Comparison of ENCODE assay signal across 1 cellular context in the genomic region with DNA sequence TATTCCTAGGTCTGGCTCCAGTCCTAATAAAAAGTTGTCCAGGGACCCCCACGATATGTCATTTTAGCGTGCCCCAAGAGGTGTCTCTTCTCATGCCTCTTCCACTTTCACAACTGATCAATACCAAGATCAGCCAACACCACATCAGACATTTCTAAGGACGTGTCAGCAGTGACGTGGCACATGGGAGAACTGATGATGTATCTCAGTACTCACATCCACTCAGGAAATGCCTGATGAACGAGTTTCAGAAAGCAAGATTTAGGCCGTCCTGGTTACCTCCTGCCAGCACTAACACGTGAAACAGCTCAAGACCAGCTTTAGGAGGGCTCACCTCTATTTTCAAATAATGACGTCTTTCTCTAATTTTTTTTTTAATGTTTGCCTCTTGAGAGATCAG.
TF ChIP-seq lines count a peak whose summit lies in the region.

No MANE protein-coding gene starts in this region.

TF ChIP-seq in GM12878, 131 proteins besides CTCF, POLR2A, EP300 and RAD21 (continued from another document and continues in another):
- TF ChIP-seq, protein P1, sequence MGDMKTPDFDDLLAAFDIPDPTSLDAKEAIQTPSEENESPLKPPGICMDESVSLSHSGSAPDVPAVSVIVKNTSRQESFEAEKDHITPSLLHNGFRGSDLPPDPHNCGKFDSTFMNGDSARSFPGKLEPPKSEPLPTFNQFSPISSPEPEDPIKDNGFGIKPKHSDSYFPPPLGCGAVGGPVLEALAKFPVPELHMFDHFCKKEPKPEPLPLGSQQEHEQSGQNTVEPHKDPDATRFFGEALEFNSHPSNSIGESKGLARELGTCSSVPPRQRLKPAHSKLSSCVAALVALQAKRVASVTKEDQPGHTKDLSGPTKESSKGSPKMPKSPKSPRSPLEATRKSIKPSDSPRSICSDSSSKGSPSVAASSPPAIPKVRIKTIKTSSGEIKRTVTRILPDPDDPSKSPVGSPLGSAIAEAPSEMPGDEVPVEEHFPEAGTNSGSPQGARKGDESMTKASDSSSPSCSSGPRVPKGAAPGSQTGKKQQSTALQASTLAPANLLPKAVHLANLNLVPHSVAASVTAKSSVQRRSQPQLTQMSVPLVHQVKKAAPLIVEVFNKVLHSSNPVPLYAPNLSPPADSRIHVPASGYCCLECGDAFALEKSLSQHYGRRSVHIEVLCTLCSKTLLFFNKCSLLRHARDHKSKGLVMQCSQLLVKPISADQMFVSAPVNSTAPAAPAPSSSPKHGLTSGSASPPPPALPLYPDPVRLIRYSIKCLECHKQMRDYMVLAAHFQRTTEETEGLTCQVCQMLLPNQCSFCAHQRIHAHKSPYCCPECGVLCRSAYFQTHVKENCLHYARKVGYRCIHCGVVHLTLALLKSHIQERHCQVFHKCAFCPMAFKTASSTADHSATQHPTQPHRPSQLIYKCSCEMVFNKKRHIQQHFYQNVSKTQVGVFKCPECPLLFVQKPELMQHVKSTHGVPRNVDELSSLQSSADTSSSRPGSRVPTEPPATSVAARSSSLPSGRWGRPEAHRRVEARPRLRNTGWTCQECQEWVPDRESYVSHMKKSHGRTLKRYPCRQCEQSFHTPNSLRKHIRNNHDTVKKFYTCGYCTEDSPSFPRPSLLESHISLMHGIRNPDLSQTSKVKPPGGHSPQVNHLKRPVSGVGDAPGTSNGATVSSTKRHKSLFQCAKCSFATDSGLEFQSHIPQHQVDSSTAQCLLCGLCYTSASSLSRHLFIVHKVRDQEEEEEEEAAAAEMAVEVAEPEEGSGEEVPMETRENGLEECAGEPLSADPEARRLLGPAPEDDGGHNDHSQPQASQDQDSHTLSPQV (IDR thresholded peaks at IDR 0.05), result no peak
- TF ChIP-seq BMI1 (IDR thresholded peaks at IDR 0.05; ENCODE audit: borderline replicate concordance) (no peak), NR2F1 (conservative IDR thresholded peaks at IDR 0.05) (no peak), ZBED1 (IDR thresholded peaks at IDR 0.05; ENCODE audit: borderline replicate concordance) (peak; percentile 66; the same call in 1 of the 2 replicates), ESRRA (IDR thresholded peaks at IDR 0.05; ENCODE audit: low read length) (no peak), BHLHE40 (IDR thresholded peaks at IDR 0.05; ENCODE audit: borderline replicate concordance in 1 of 2, low read depth in 2 of 2, low read length in 1 of 2) (peak in 1 of 2 experiments; percentile 29; a peak in 3 of 4 replicates), FOXM1 (IDR thresholded peaks at IDR 0.05; ENCODE audit: low read depth, low read length) (peak; percentile 58; the same call in 1 of the 2 replicates), DPF2 (IDR thresholded peaks at IDR 0.05) (no peak), YBX1 (IDR thresholded peaks at IDR 0.05) (no peak), IKZF1 (conservative IDR thresholded peaks at IDR 0.05) (no peak; the same call in 1 of the 2 replicates), ASH2L (IDR thresholded peaks at IDR 0.05; ENCODE audit: borderline replicate concordance, low read depth) (no peak), SRF (IDR thresholded peaks at IDR 0.05; ENCODE audit: low read depth in 2 of 2, low read length in 2 of 2) (no peak), SUPT20H (IDR thresholded peaks at IDR 0.05; ENCODE audit: borderline replicate concordance, control insufficient read depth, low read depth, low read length) (no peak), STAT3 (IDR thresholded peaks at IDR 0.05; ENCODE audit: low read depth, low read length) (no peak), POU2F2 (IDR thresholded peaks at IDR 0.05; ENCODE audit: borderline replicate concordance, low read depth, low read length) (no peak), ETV6 (conservative IDR thresholded peaks at IDR 0.05 in 1 of 2, IDR thresholded peaks at IDR 0.05 in 1 of 2; ENCODE audit: borderline replicate concordance in 1 of 2, low read depth in 1 of 2) (peak in 1 of 2 experiments; percentile 73; a peak in 2 of 4 replicates), RBBP5 (conservative IDR thresholded peaks at IDR 0.05) (no peak), SMARCA5 (IDR thresholded peaks at IDR 0.05) (no peak), TAF1 (IDR thresholded peaks at IDR 0.05; ENCODE audit: borderline replicate concordance, low read depth, low read length) (no peak), CREM (IDR thresholded peaks at IDR 0.05; ENCODE audit: low read depth) (peak; percentile 93), CBX5 (IDR thresholded peaks at IDR 0.05; ENCODE audit: low read depth) (no peak), PML (IDR thresholded peaks at IDR 0.05; ENCODE audit: low read length) (no peak), RB1 (IDR thresholded peaks at IDR 0.05; ENCODE audit: borderline replicate concordance) (no peak), WRNIP1 (IDR thresholded peaks at IDR 0.05; ENCODE audit: borderline replicate concordance, low read depth, low read length) (no peak), EED (IDR thresholded peaks at IDR 0.05; ENCODE audit: low read depth) (peak; percentile 79)
- TF ChIP-seq, protein P2, sequence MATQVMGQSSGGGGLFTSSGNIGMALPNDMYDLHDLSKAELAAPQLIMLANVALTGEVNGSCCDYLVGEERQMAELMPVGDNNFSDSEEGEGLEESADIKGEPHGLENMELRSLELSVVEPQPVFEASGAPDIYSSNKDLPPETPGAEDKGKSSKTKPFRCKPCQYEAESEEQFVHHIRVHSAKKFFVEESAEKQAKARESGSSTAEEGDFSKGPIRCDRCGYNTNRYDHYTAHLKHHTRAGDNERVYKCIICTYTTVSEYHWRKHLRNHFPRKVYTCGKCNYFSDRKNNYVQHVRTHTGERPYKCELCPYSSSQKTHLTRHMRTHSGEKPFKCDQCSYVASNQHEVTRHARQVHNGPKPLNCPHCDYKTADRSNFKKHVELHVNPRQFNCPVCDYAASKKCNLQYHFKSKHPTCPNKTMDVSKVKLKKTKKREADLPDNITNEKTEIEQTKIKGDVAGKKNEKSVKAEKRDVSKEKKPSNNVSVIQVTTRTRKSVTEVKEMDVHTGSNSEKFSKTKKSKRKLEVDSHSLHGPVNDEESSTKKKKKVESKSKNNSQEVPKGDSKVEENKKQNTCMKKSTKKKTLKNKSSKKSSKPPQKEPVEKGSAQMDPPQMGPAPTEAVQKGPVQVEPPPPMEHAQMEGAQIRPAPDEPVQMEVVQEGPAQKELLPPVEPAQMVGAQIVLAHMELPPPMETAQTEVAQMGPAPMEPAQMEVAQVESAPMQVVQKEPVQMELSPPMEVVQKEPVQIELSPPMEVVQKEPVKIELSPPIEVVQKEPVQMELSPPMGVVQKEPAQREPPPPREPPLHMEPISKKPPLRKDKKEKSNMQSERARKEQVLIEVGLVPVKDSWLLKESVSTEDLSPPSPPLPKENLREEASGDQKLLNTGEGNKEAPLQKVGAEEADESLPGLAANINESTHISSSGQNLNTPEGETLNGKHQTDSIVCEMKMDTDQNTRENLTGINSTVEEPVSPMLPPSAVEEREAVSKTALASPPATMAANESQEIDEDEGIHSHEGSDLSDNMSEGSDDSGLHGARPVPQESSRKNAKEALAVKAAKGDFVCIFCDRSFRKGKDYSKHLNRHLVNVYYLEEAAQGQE (IDR thresholded peaks at IDR 0.05; ENCODE audit: low read depth, low read length), result no peak
- TF ChIP-seq, protein P3, sequence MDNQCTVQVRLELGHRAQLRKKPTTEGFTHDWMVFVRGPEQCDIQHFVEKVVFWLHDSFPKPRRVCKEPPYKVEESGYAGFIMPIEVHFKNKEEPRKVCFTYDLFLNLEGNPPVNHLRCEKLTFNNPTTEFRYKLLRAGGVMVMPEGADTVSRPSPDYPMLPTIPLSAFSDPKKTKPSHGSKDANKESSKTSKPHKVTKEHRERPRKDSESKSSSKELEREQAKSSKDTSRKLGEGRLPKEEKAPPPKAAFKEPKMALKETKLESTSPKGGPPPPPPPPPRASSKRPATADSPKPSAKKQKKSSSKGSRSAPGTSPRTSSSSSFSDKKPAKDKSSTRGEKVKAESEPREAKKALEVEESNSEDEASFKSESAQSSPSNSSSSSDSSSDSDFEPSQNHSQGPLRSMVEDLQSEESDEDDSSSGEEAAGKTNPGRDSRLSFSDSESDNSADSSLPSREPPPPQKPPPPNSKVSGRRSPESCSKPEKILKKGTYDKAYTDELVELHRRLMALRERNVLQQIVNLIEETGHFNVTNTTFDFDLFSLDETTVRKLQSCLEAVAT (IDR thresholded peaks at IDR 0.05), result no peak
- TF ChIP-seq, protein P4, sequence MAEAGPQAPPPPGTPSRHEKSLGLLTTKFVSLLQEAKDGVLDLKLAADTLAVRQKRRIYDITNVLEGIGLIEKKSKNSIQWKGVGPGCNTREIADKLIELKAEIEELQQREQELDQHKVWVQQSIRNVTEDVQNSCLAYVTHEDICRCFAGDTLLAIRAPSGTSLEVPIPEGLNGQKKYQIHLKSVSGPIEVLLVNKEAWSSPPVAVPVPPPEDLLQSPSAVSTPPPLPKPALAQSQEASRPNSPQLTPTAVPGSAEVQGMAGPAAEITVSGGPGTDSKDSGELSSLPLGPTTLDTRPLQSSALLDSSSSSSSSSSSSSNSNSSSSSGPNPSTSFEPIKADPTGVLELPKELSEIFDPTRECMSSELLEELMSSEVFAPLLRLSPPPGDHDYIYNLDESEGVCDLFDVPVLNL (IDR thresholded peaks at IDR 0.05; ENCODE audit: low read depth, low read length), result no peak
- TF ChIP-seq, protein P5, sequence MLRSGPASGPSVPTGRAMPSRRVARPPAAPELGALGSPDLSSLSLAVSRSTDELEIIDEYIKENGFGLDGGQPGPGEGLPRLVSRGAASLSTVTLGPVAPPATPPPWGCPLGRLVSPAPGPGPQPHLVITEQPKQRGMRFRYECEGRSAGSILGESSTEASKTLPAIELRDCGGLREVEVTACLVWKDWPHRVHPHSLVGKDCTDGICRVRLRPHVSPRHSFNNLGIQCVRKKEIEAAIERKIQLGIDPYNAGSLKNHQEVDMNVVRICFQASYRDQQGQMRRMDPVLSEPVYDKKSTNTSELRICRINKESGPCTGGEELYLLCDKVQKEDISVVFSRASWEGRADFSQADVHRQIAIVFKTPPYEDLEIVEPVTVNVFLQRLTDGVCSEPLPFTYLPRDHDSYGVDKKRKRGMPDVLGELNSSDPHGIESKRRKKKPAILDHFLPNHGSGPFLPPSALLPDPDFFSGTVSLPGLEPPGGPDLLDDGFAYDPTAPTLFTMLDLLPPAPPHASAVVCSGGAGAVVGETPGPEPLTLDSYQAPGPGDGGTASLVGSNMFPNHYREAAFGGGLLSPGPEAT (IDR thresholded peaks at IDR 0.05; ENCODE audit: low read depth), result no peak
- TF ChIP-seq, protein P6, sequence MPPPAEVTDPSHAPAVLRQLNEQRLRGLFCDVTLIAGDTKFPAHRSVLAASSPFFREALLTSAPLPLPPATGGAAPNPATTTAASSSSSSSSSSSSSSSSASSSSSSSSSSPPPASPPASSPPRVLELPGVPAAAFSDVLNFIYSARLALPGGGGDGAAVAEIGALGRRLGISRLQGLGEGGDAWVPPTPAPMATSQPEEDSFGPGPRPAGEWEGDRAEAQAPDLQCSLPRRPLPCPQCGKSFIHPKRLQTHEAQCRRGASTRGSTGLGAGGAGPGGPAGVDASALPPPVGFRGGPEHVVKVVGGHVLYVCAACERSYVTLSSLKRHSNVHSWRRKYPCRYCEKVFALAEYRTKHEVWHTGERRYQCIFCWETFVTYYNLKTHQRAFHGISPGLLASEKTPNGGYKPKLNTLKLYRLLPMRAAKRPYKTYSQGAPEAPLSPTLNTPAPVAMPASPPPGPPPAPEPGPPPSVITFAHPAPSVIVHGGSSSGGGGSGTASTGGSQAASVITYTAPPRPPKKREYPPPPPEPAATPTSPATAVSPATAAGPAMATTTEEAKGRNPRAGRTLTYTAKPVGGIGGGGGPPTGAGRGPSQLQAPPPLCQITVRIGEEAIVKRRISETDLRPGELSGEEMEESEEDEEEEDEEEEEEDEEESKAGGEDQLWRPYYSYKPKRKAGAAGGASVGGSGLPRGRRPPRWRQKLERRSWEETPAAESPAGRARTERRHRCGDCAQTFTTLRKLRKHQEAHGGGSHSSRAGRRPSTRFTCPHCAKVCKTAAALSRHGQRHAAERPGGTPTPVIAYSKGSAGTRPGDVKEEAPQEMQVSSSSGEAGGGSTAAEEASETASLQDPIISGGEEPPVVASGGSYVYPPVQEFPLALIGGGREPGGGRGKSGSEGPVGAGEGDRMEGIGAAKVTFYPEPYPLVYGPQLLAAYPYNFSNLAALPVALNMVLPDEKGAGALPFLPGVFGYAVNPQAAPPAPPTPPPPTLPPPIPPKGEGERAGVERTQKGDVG (CRISPR knock-in tag; IDR thresholded peaks at IDR 0.05), result no peak
- TF ChIP-seq, protein P7, sequence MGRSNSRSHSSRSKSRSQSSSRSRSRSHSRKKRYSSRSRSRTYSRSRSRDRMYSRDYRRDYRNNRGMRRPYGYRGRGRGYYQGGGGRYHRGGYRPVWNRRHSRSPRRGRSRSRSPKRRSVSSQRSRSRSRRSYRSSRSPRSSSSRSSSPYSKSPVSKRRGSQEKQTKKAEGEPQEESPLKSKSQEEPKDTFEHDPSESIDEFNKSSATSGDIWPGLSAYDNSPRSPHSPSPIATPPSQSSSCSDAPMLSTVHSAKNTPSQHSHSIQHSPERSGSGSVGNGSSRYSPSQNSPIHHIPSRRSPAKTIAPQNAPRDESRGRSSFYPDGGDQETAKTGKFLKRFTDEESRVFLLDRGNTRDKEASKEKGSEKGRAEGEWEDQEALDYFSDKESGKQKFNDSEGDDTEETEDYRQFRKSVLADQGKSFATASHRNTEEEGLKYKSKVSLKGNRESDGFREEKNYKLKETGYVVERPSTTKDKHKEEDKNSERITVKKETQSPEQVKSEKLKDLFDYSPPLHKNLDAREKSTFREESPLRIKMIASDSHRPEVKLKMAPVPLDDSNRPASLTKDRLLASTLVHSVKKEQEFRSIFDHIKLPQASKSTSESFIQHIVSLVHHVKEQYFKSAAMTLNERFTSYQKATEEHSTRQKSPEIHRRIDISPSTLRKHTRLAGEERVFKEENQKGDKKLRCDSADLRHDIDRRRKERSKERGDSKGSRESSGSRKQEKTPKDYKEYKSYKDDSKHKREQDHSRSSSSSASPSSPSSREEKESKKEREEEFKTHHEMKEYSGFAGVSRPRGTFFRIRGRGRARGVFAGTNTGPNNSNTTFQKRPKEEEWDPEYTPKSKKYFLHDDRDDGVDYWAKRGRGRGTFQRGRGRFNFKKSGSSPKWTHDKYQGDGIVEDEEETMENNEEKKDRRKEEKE (IDR thresholded peaks at IDR 0.05), result no peak
- TF ChIP-seq, protein P8, sequence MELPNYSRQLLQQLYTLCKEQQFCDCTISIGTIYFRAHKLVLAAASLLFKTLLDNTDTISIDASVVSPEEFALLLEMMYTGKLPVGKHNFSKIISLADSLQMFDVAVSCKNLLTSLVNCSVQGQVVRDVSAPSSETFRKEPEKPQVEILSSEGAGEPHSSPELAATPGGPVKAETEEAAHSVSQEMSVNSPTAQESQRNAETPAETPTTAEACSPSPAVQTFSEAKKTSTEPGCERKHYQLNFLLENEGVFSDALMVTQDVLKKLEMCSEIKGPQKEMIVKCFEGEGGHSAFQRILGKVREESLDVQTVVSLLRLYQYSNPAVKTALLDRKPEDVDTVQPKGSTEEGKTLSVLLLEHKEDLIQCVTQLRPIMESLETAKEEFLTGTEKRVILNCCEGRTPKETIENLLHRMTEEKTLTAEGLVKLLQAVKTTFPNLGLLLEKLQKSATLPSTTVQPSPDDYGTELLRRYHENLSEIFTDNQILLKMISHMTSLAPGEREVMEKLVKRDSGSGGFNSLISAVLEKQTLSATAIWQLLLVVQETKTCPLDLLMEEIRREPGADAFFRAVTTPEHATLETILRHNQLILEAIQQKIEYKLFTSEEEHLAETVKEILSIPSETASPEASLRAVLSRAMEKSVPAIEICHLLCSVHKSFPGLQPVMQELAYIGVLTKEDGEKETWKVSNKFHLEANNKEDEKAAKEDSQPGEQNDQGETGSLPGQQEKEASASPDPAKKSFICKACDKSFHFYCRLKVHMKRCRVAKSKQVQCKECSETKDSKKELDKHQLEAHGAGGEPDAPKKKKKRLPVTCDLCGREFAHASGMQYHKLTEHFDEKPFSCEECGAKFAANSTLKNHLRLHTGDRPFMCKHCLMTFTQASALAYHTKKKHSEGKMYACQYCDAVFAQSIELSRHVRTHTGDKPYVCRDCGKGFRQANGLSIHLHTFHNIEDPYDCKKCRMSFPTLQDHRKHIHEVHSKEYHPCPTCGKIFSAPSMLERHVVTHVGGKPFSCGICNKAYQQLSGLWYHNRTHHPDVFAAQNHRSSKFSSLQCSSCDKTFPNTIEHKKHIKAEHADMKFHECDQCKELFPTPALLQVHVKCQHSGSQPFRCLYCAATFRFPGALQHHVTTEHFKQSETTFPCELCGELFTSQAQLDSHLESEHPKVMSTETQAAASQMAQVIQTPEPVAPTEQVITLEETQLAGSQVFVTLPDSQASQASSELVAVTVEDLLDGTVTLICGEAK (IDR thresholded peaks at IDR 0.05; ENCODE audit: borderline replicate concordance), result no peak
